In genomic region chr6:117547688-117548621, GRCh38 we compare ENCODE assay signal across 1 cellular context.
TF ChIP-seq lines count a peak whose summit lies in the region.

No MANE protein-coding gene starts in this region.

TF ChIP-seq in H1, 55 proteins besides CTCF, POLR2A, EP300 and RAD21:
- no peak for TF ChIP-seq SP1 (IDR thresholded peaks at IDR 0.05; ENCODE audit: low read depth, low read length)
- peak; percentile 96 for TF ChIP-seq MAX (IDR thresholded peaks at IDR 0.05)
- TF ChIP-seq TEAD4 (IDR thresholded peaks at IDR 0.05; ENCODE audit: low read depth, low read length) = peak; percentile 16; the same call in 1 of the 2 replicates
- TF ChIP-seq E2F6 (IDR thresholded peaks at IDR 0.05) = peak; percentile 86
- no peak for TF ChIP-seq BACH1 (IDR thresholded peaks at IDR 0.05; ENCODE audit: low read length)
- TF ChIP-seq TBP (IDR thresholded peaks at IDR 0.05; ENCODE audit: low read depth, low read length) = no peak
- TF ChIP-seq GABPA (IDR thresholded peaks at IDR 0.05; ENCODE audit: borderline replicate concordance, insufficient read depth, low read length) = no peak
- TF ChIP-seq CHD7 (IDR thresholded peaks at IDR 0.05; ENCODE audit: insufficient replicate concordance, low read length) = no peak
- no peak for TF ChIP-seq EZH2 (IDR thresholded peaks at IDR 0.05; ENCODE audit: low read depth, low read length, severe bottlenecking)
- no peak for TF ChIP-seq FOSL1 (IDR thresholded peaks at IDR 0.05; ENCODE audit: insufficient read depth, low read depth, low read length)
- TF ChIP-seq, protein P1, sequence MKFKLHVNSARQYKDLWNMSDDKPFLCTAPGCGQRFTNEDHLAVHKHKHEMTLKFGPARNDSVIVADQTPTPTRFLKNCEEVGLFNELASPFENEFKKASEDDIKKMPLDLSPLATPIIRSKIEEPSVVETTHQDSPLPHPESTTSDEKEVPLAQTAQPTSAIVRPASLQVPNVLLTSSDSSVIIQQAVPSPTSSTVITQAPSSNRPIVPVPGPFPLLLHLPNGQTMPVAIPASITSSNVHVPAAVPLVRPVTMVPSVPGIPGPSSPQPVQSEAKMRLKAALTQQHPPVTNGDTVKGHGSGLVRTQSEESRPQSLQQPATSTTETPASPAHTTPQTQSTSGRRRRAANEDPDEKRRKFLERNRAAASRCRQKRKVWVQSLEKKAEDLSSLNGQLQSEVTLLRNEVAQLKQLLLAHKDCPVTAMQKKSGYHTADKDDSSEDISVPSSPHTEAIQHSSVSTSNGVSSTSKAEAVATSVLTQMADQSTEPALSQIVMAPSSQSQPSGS (IDR thresholded peaks at IDR 0.05; ENCODE audit: low read length) = no peak
- peak; percentile 52 for TF ChIP-seq KDM4A (IDR thresholded peaks at IDR 0.05; ENCODE audit: low read depth, low read length, severe bottlenecking)
- TF ChIP-seq ASH2L (IDR thresholded peaks at IDR 0.05; ENCODE audit: low read length) = no peak
- no peak for TF ChIP-seq RXRA (IDR thresholded peaks at IDR 0.05; ENCODE audit: insufficient read depth, low read depth, low read length)
- no peak for TF ChIP-seq NANOG (IDR thresholded peaks at IDR 0.05; ENCODE audit: insufficient read depth, low read depth, low read length, poor library complexity, severe bottlenecking)
- 0 out of 2 replicates have a peak, but pooled peaks have one; percentile 25 for TF ChIP-seq PHF8 (conservative IDR thresholded peaks at IDR 0.05; ENCODE audit: low read depth, low read length)
- no peak for TF ChIP-seq KDM5A (IDR thresholded peaks at IDR 0.05; ENCODE audit: low read length)
- TF ChIP-seq ZNF274 (IDR thresholded peaks at IDR 0.05; ENCODE audit: borderline replicate concordance, extremely low read depth, low read length) = no peak
- TF ChIP-seq BCL11A (IDR thresholded peaks at IDR 0.05; ENCODE audit: low read depth in 2 of 2, low read length in 2 of 2) = no peak
- TF ChIP-seq SIN3A (conservative IDR thresholded peaks at IDR 0.05 in 1 of 2, IDR thresholded peaks at IDR 0.05 in 1 of 2; ENCODE audit: low read depth in 1 of 2, low read length in 2 of 2) = 0 out of 4 replicates have a peak, but pooled peaks of 1 of the 2 experiments have one; percentile 40
- no peak for TF ChIP-seq RFX5 (IDR thresholded peaks at IDR 0.05; ENCODE audit: borderline replicate concordance, low read depth, low read length)
